ENCODE assay signal across 8 cellular contexts in genomic region chr1:233113009-233113712, GRCh38.
A peak's percentile ranks its signal among the peaks of the same experiment; 100 is the strongest.
DNase-seq lines count a peak whose midpoint lies in the region; ATAC-seq, FAIRE-seq and TF ChIP-seq lines count a peak whose summit lies in the region.

No MANE protein-coding gene starts in this region.

- H3K4me2 ChIP-seq in A549: peak overlapping the region; percentile 76

- intact Hi-C loops in stomach (cut with DNase I; ENCODE audit: low total_unique reads): no loop called here

- peaks cover 24% of the 10 kb centered on the region for H3K9me3 ChIP-seq in A549
- no peaks in the 10 kb centered on the region for H3K9me3 ChIP-seq in stomach

- H3K4me1 ChIP-seq in A549 (peaks cover 46% of the 10 kb centered on the region), stomach (peaks cover 0 to 18% (median 5%) of the 10 kb centered on the region in 4 donors)

- DNase-seq in A549 (ENCODE audit: low read depth in 1 of 2, low spot score in 1 of 2) (peak; percentile 82 to 100), GM13977 (ENCODE audit: low spot score) (peak; percentile 35), SHP77 (lab: John Stamatoyannopoulos, UW) (peak; percentile 81 to 83), left lobe of liver (ENCODE audit: low spot score) (no peak), stomach (peak; percentile 41)

- TF ChIP-seq POLR2A in A549 (IDR thresholded peaks at IDR 0.05; ENCODE audit: low read length): no peak
- no peak for TF ChIP-seq POLR2A in stomach (IDR thresholded peaks at IDR 0.05)

- H3K4me3 ChIP-seq in A549: no peak overlapping the region; the same call in 2 of the 3 replicates
- no peak overlapping the region for H3K4me3 ChIP-seq in stomach

- 1% methylated on average over 7 of the region's 7 CpGs for WGBS in A549 (ENCODE audit: missing lambda C conversion rate)
- WGBS in stomach, 5 donors: 45 to 63% (median 61%) methylated on average over 7 of the region's 7 CpGs

- peak; percentile 98 for FAIRE-seq in A549 (lab: Jason Lieb, UNC)

- peak; percentile 97; a peak in 4 of 5 replicates for TF ChIP-seq EP300 in A549 (IDR thresholded peaks at IDR 0.05)
- no peak for TF ChIP-seq EP300 in stomach (IDR thresholded peaks at IDR 0.05)

- H3K36me3 ChIP-seq in stomach: peaks cover 0 to 3% (median 0%) of the 10 kb centered on the region in 4 donors

- CTCF ChIA-PET in A549 (lab: Yijun Ruan, JAX): interaction anchor here (0.7 to 1.0 kb wide), 3 partner anchors 97 to 484 kb away, joined by 3 read pairs; partner anchors contain the start of gene SIPA1L2

- ATAC-seq in A549: peak; percentile 93 to 96
- ATAC-seq in HG03139 (IDR thresholded peaks at IDR 0.05; ENCODE audit: unreplicated experiment): peak; percentile 87
- peak; percentile 64 for ATAC-seq in left lobe of liver
- no peak for ATAC-seq in HG03280 (IDR thresholded peaks at IDR 0.05; ENCODE audit: unreplicated experiment)

- TF ChIP-seq RAD21 in A549 (conservative IDR thresholded peaks at IDR 0.05 in 1 of 2, IDR thresholded peaks at IDR 0.05 in 1 of 2): peak; percentile 34 to 66; a peak in 4 of 5 replicates

- no peaks in the 10 kb centered on the region for H3K27me3 ChIP-seq in stomach

- H3K27ac ChIP-seq in A549 (peak overlapping the region; percentile 93), cingulate gyrus (ENCODE audit: low read depth, low read length) (peak overlapping the region; percentile 47), stomach (peak overlapping the region in 3 of 5 donors; percentile 64 to 84 (median 78))

- TF ChIP-seq CTCF in A549 (IDR thresholded peaks at IDR 0.05) (no peak), GM13977 (IDR thresholded peaks at IDR 0.05; ENCODE audit: extremely low read depth, insufficient read depth, missing control alignments) (no peak), stomach (IDR thresholded peaks at IDR 0.05) (no peak)

- in situ Hi-C loops in GM13977 (cut with MboI; ENCODE audit: low pct_unique_long_range_greater_than_20kb, low sequenced_read_pairs, unreplicated experiment): no loop called here

- POLR2A ChIA-PET in A549 (lab: Yijun Ruan, JAX): interaction anchor here (0.6 to 1.6 kb wide), 7 partner anchors 38 to 483 kb away, joined by 3 to 10 read pairs (median 4); partner anchors contain the start of gene SIPA1L2

TF ChIP-seq in A549, 52 proteins besides CTCF, POLR2A, EP300 and RAD21 (continues in another document):
- TF ChIP-seq MAZ (IDR thresholded peaks at IDR 0.05; ENCODE audit: borderline replicate concordance, low read depth, low read length) (no peak), MAFK (IDR thresholded peaks at IDR 0.05; ENCODE audit: partially characterized antibody) (peak; percentile 95), USF2 (IDR thresholded peaks at IDR 0.05) (no peak), RARB (CRISPR knock-in tag; IDR thresholded peaks at IDR 0.05) (peak; percentile 15; the same call in 1 of the 2 replicates), JUNB (IDR thresholded peaks at IDR 0.05) (peak; percentile 96), FOXS1 (CRISPR knock-in tag; IDR thresholded peaks at IDR 0.05) (peak; percentile 78; the same call in 1 of the 2 replicates), CEBPB (IDR thresholded peaks at IDR 0.05) (peak; percentile 99 to 100), RNF2 (IDR thresholded peaks at IDR 0.05; ENCODE audit: borderline replicate concordance, low read depth) (no peak), E2F6 (IDR thresholded peaks at IDR 0.05; ENCODE audit: borderline replicate concordance, low read depth) (peak; percentile 20; the same call in 1 of the 2 replicates), RFX5 (IDR thresholded peaks at IDR 0.05) (no peak; the same call in 1 of the 2 replicates), BCL3 (IDR thresholded peaks at IDR 0.05) (peak; percentile 92), MAX (IDR thresholded peaks at IDR 0.05) (peak; percentile 87), SMC3 (IDR thresholded peaks at IDR 0.05) (peak; percentile 48), ZFP36 (IDR thresholded peaks at IDR 0.05; ENCODE audit: borderline replicate concordance, partially characterized antibody) (peak; percentile 37), REST (IDR thresholded peaks at IDR 0.05) (peak; percentile 23; the same call in 1 of the 2 replicates), ZSCAN20 (CRISPR knock-in tag; IDR thresholded peaks at IDR 0.05) (no peak), FOSL2 (IDR thresholded peaks at IDR 0.05) (peak; percentile 90), FOSL2 (CRISPR knock-in tag; IDR thresholded peaks at IDR 0.05) (peak; percentile 97), ATOH8 (CRISPR knock-in tag; IDR thresholded peaks at IDR 0.05; ENCODE audit: low read depth) (peak; percentile 81; the same call in 1 of the 2 replicates), PBX3 (IDR thresholded peaks at IDR 0.05) (peak; percentile 94), HOXB13 (CRISPR knock-in tag; IDR thresholded peaks at IDR 0.05; ENCODE audit: low read depth) (no peak), GATA3 (IDR thresholded peaks at IDR 0.05; ENCODE audit: borderline replicate concordance) (peak; percentile 98), TFCP2L1 (CRISPR knock-in tag; IDR thresholded peaks at IDR 0.05) (0 out of 2 replicates have a peak, but pooled peaks have one; percentile 63)
